29 cellular contexts compared by ENCODE assay signal in genomic region chr4:27210874-27211428, GRCh38.
"Had no signal": no experiment of that assay in that cellular context is flagged by ENCODE, and none has a peak within 500 bp of the region (broad histone marks: within the 10 kb centered on the region; RNA-seq: fewer than 3 reads in every experiment).

No MANE protein-coding gene starts in this region.

- H2AFZ ChIP-seq: parathyroid adenoma had no signal

- H3K9ac ChIP-seq: parathyroid adenoma had no signal

- H3K4me2 ChIP-seq: smooth muscle cell had no signal

- H3K27me3 ChIP-seq: neutrophil, right lobe of liver, sigmoid colon, spleen, suprapubic skin, testis, tibial artery, transverse colon, upper lobe of right lung, uterus had no signal

- H3K79me2 ChIP-seq: parathyroid adenoma had no signal

- H3K4me3 ChIP-seq: psoas muscle, right lobe of liver, sigmoid colon, skin epidermis, smooth muscle cell, spleen, suprapubic skin, testis, tibial artery, transverse colon, upper lobe of right lung, uterus had no signal

- H3K4me1 ChIP-seq: parathyroid adenoma, psoas muscle, right lobe of liver, sigmoid colon, spleen, suprapubic skin, testis, tibial artery, transverse colon, upper lobe of right lung, uterus had no signal

- H3K9me3 ChIP-seq: neutrophil, psoas muscle, right lobe of liver, sigmoid colon, spleen, suprapubic skin, testis, tibial artery, transverse colon, upper lobe of right lung, uterus had no signal

- H3K27ac ChIP-seq: neutrophil, parathyroid adenoma, psoas muscle, right lobe of liver, sigmoid colon, skin epidermis, spleen, suprapubic skin, testis, tibial artery, transverse colon, upper lobe of right lung, uterus had no signal

- DNase-seq: naive thymus-derived CD4-positive, alpha-beta T cell; natural killer cell; nucleus accumbens; posterior cingulate gyrus; psoas muscle; right cardiac atrium; right lobe of liver; sigmoid colon; spleen; stimulated activated CD4-positive, alpha-beta T cell treated with anti-CD3 and anti-CD28 coated beads, Interleukin-12 subunit alpha, Interleukin-12 subunit beta, amount 100 ng/mL, for 4 hours; stimulated activated CD4-positive, alpha-beta T cell treated with anti-CD3 and anti-CD28 coated beads, Interleukin-1b, Interleukin-23, amount 100 ng/mL, for 48 hours; stimulated activated CD4-positive, alpha-beta T cell treated with anti-CD3 and anti-CD28 coated beads, Interleukin-4, amount 100 ng/mL, for 1 hour; stimulated activated CD4-positive, alpha-beta T cell treated with anti-CD3 and anti-CD28 coated beads, Interleukin-4, amount 100 ng/mL, for 4 hours; stimulated activated CD8-positive, alpha-beta memory T cell treated with anti-CD3 and anti-CD28 coated beads, Interleukin-4, amount 100 ng/mL, for 48 hours; stimulated activated naive CD4-positive, alpha-beta T cell; stimulated activated naive CD8-positive, alpha-beta T cell treated with anti-CD3 and anti-CD28 coated beads, Interleukin-15, amount 100 ng/mL, for 72 hours; stimulated activated naive CD8-positive, alpha-beta T cell treated with anti-CD3 and anti-CD28 coated beads, Interleukin-15, Interleukin-2, amounts not matched to agents 100 U/mL and 50 U/mL, for 24 hours; substantia nigra; testis; tibial artery; transverse colon; upper lobe of right lung; uterus had no signal

- ATAC-seq: naive thymus-derived CD4-positive, alpha-beta T cell; natural killer cell; psoas muscle; right cardiac atrium; right lobe of liver; stimulated activated memory B cell treated with anti-CD40 and anti-IgM and Interleukin-4, amounts not matched to agents 10 μg/mL and 1 μg/mL and 100 μg/mL, for 72 hours; stimulated activated naive CD8-positive, alpha-beta T cell treated with anti-CD3 and anti-CD28 coated beads, Interleukin-15, amount 100 ng/mL, for 72 hours; stimulated activated naive CD8-positive, alpha-beta T cell treated with anti-CD3 and anti-CD28 coated beads, Interleukin-15, Interleukin-2, amounts not matched to agents 100 U/mL and 50 U/mL, for 24 hours; upper lobe of right lung had no signal

- H3K36me3 ChIP-seq: neutrophil, right lobe of liver, sigmoid colon, spleen, suprapubic skin, tibial artery, transverse colon, upper lobe of right lung, uterus had no signal
